28 cellular contexts compared by ENCODE assay signal in the genomic region with DNA sequence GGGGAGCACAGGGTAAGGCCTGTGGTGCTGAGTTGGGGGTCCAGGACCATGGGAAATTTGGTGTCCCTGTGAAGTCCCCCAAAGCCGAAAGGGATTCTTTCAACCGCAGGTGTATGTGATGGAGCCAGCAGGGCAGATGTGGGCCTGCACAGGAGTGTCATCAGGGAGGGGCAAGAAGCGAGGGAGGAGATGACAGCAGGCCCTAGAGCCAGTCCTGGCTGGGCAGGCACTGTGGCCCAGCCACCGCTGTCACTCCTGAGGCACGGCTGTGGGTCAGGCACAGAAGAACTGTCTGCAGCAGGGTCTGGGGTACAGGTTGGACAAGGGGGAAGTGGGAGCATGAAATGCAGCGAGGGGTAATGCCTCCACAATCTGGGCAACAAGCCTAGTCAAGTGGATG. TPM values are rescaled to one million over a fixed set of nuclear protein-coding genes. Genes with fewer than 3 reads are reported as not detected.
DNase-seq lines count a peak whose midpoint lies in the region; ATAC-seq, FAIRE-seq and TF ChIP-seq lines count a peak whose summit lies in the region.
"Had no signal": no experiment of that assay in that cellular context is flagged by ENCODE, and none has a peak within 500 bp of the region (broad histone marks: within the 10 kb centered on the region; RNA-seq: fewer than 3 reads in every experiment).

No MANE protein-coding gene starts in this region.

- H3K23me2 ChIP-seq in H1 (ENCODE audit: low read depth, low read length): no peaks in the 10 kb centered on the region

- H2BK15ac ChIP-seq in H1 (ENCODE audit: low read length): no peak overlapping the region
- H2BK15ac ChIP-seq in neuronal stem cell (ENCODE audit: low read length): peak overlapping the region; percentile 7

- H3K4me3 Mint-ChIP-seq in activated T-cell treated with anti-CD3 and anti-CD28 coated beads, Interleukin-2, amount 50 U/mL, for 72 hours: no peak overlapping the region
- no peak overlapping the region for H3K4me3 Mint-ChIP-seq in T-cell
- H3K4me3 Mint-ChIP-seq: CD4-positive, alpha-beta T cell; H9 had no signal

- peaks cover 13% of the 10 kb centered on the region for H3K4me1 Mint-ChIP-seq in activated T-cell treated with anti-CD3 and anti-CD28 coated beads, Interleukin-2, amount 50 U/mL, for 72 hours (ENCODE audit: low read depth)
- peaks cover 4 to 8% (median 5%) of the 10 kb centered on the region in 3 donors for H3K4me1 Mint-ChIP-seq in T-cell

- H3K23ac ChIP-seq in H1 (ENCODE audit: insufficient read length) (no peak overlapping the region), neuronal stem cell (ENCODE audit: low read depth, low read length, poor library complexity) (no peak overlapping the region)

- H2AK5ac ChIP-seq in H1 (ENCODE audit: low read depth, low read length): no peak overlapping the region
- H2AK5ac ChIP-seq in neuronal stem cell (ENCODE audit: low read depth, low read length): peak overlapping the region; percentile 49

- no peak overlapping the region for H4K5ac ChIP-seq in H1 (ENCODE audit: insufficient read length, low read depth, low read length)

- H3K79me2 ChIP-seq in H1 (ENCODE audit: control insufficient read depth in 1 of 2, insufficient read depth in 2 of 2, low read length in 2 of 2): no peaks in the 10 kb centered on the region

- no peak for TF ChIP-seq RAD21 in H1 (IDR thresholded peaks at IDR 0.05 in 1 of 2, conservative IDR thresholded peaks at IDR 0.05 in 1 of 2; ENCODE audit: low read depth in 2 of 2, low read length in 2 of 2)

- peaks cover 20% of the 10 kb centered on the region for H3K27me3 Mint-ChIP-seq in activated T-cell treated with anti-CD3 and anti-CD28 coated beads, Interleukin-2, amount 50 U/mL, for 72 hours (ENCODE audit: low read depth)
- H3K27me3 Mint-ChIP-seq in T-cell: peaks cover 2 to 9% of the 10 kb centered on the region in 2 donors
- H3K27me3 Mint-ChIP-seq: CD4-positive, alpha-beta T cell had no signal

- H3K9me3 Mint-ChIP-seq in activated T-cell treated with anti-CD3 and anti-CD28 coated beads, Interleukin-2, amount 50 U/mL, for 72 hours: no peaks in the 10 kb centered on the region
- no peaks in the 10 kb centered on the region for H3K9me3 Mint-ChIP-seq in T-cell
- H3K9me3 Mint-ChIP-seq: CD4-positive, alpha-beta T cell; H9 had no signal

- H4K8ac ChIP-seq in H1 (ENCODE audit: extremely low read depth, insufficient read depth, low read length) (no peak overlapping the region), neuronal stem cell (ENCODE audit: low read depth, low read length) (no peak overlapping the region)

- H3K4me1 ChIP-seq in H1 (replicated peaks in 1 of 4; ENCODE audit: control insufficient read depth in 3 of 4, insufficient read depth in 4 of 4, low read length in 3 of 4): peaks cover 0 to 6% (median 1%) of the 10 kb centered on the region in 4 experiments; a peak in 5 of 7 replicates
- H3K4me1 ChIP-seq in neuronal stem cell (ENCODE audit: control insufficient read depth in 2 of 2, insufficient read depth in 1 of 2, low read depth in 1 of 2, low read length in 2 of 2): peaks cover 0 to 4% of the 10 kb centered on the region in 2 donors
- no peaks in the 10 kb centered on the region for H3K4me1 ChIP-seq in testis
- H3K4me1 ChIP-seq: SJSA1 had no signal

- no peak for FAIRE-seq in H1 (lab: Jason Lieb, UNC)
- FAIRE-seq: A204.1, G401.6, GM12878 had no signal

- H3K4me3 ChIP-seq in H1 (ENCODE audit: extremely low read depth in 1 of 4, insufficient read depth in 2 of 4, low read depth in 3 of 4, low read length in 4 of 4) (no peak overlapping the region), neuronal stem cell (ENCODE audit: low read length in 2 of 2) (no peak overlapping the region), testis (no peak overlapping the region)
- H3K4me3 ChIP-seq: BLaER1, GM12878, SJSA1 had no signal

- H3K36me3 ChIP-seq in H1 (ENCODE audit: control insufficient read depth in 2 of 4, insufficient read depth in 4 of 4, low read length in 3 of 4): no peaks in the 10 kb centered on the region
- H3K36me3 ChIP-seq in neuronal stem cell (replicated peaks in 1 of 2; ENCODE audit: control insufficient read depth in 2 of 2, insufficient read depth in 2 of 2, low read length in 2 of 2): no peaks in the 10 kb centered on the region
- H3K36me3 ChIP-seq in testis (ENCODE audit: low read depth, missing control alignments): no peaks in the 10 kb centered on the region
- H3K36me3 ChIP-seq: BLaER1, SJSA1 had no signal

- no peaks in the 10 kb centered on the region for H3K36me3 Mint-ChIP-seq in activated T-cell treated with anti-CD3 and anti-CD28 coated beads, Interleukin-2, amount 50 U/mL, for 72 hours (ENCODE audit: insufficient read depth in 2 of 2)
- no peaks in the 10 kb centered on the region for H3K36me3 Mint-ChIP-seq in T-cell

- H2BK12ac ChIP-seq in H1 (ENCODE audit: low read depth, low read length): no peak overlapping the region
- no peak overlapping the region for H2BK12ac ChIP-seq in neuronal stem cell (ENCODE audit: low read length)

- H3K9ac ChIP-seq in H1 (replicated peaks in 1 of 4; ENCODE audit: extremely low read depth in 1 of 4, low read depth in 3 of 4, low read length in 3 of 4) (no peak overlapping the region), neuronal stem cell (ENCODE audit: low read depth, low read length, poor library complexity) (no peak overlapping the region)
- H3K9ac ChIP-seq: BLaER1 had no signal

- no peaks in the 10 kb centered on the region for H4K20me1 ChIP-seq in H1 (replicated peaks in 1 of 2; ENCODE audit: control insufficient read depth in 1 of 2, insufficient read depth in 2 of 2, low read length in 2 of 2)

- TF ChIP-seq EP300 in H1 (IDR thresholded peaks at IDR 0.05; ENCODE audit: borderline replicate concordance in 1 of 2, low read depth in 2 of 2, low read length in 2 of 2): no peak

- CTCF ChIA-PET in H1 (lab: Charles Lee; ENCODE audit: partially characterized antibody): interaction anchor here (0.9 kb wide), 1 partner anchor 234 kb away, joined by 3 read pairs; no protein-coding TSS in a partner anchor
- CTCF ChIA-PET in T-cell (lab: Charles Lee): no interaction called here

- intact Hi-C loops in testis (cut with DNase I; ENCODE audit: low total_unique reads): no loop called here

- no peak overlapping the region for H3K56ac ChIP-seq in H1 (replicated peaks; ENCODE audit: insufficient read length, low read depth, low read length)

- peak; percentile 9 to 12 for DNase-seq in activated T-cell treated with anti-CD3 and anti-CD28 coated beads, Interleukin-2, amount 50 U/mL, for 48 hours
- DNase-seq in activated T-cell treated with anti-CD3 and anti-CD28 coated beads, Interleukin-2, amount 50 U/mL, for 72 hours: no peak
- DNase-seq in H1 (ENCODE audit: low read depth in 1 of 2, low spot score in 2 of 2) (no peak), neuronal stem cell (ENCODE audit: low spot score) (no peak), testis (peak; percentile 1), T-cell (no peak), erythroblast (lab: John Stamatoyannopoulos, UW) (no peak), epidermal melanocyte (ENCODE audit: insufficient read length, low spot score) (no peak)
- DNase-seq: CD4-positive, alpha-beta T cell; H9; Karpas-422; NCI-H1092 treated with DMSO at 0.1 percent for 48 hours; NCI-H1436; NCI-H187; NCI-H2081 treated with DMSO at 0.1 percent for 48 hours; NCI-H2171; NCI-H226; NCI-H510A; NCI-H69; Right ventricle myocardium superior; RPMI8226 had no signal

- H2AFZ ChIP-seq in H1 (ENCODE audit: low read length) (no peak overlapping the region), neuronal stem cell (ENCODE audit: low read length) (no peak overlapping the region)

- H3K4me2 ChIP-seq in H1 (ENCODE audit: insufficient read depth in 1 of 2, low read depth in 2 of 2, low read length in 2 of 2) (no peak overlapping the region), neuronal stem cell (ENCODE audit: insufficient read depth, low read length, poor library complexity, severe bottlenecking) (no peak overlapping the region)
- H3K4me2 ChIP-seq: BLaER1 had no signal

- TF ChIP-seq POLR2A in H1 (IDR thresholded peaks at IDR 0.05; ENCODE audit: control extremely low read depth in 1 of 2, low read depth in 2 of 2, low read length in 2 of 2) (no peak), testis (IDR thresholded peaks at IDR 0.05) (no peak), erythroblast (IDR thresholded peaks at IDR 0.05; ENCODE audit: low read length) (no peak)

- H2BK120ac ChIP-seq in H1 (replicated peaks; ENCODE audit: low read depth, low read length) (no peak overlapping the region), neuronal stem cell (ENCODE audit: low read depth, low read length) (no peak overlapping the region)

- H3K18ac ChIP-seq in H1 (ENCODE audit: extremely low read depth, low read length): no peak overlapping the region
- H3K18ac ChIP-seq in neuronal stem cell (ENCODE audit: low read length): peak overlapping the region; percentile 75

- no peaks in the 10 kb centered on the region for H3K27me3 ChIP-seq in H1 (replicated peaks in 1 of 4; ENCODE audit: control insufficient read depth in 3 of 4, extremely low read depth in 1 of 4, insufficient read depth in 3 of 4, low read length in 3 of 4)
- H3K27me3 ChIP-seq in neuronal stem cell (ENCODE audit: control insufficient read depth in 3 of 3, insufficient read depth in 3 of 3, low read depth in 1 of 3, low read length in 3 of 3): peaks cover 0 to 22% (median 0%) of the 10 kb centered on the region in 3 experiments
- no peaks in the 10 kb centered on the region for H3K27me3 ChIP-seq in testis

- no peak overlapping the region for H2BK5ac ChIP-seq in H1 (ENCODE audit: low read depth, low read length)
- H2BK5ac ChIP-seq in neuronal stem cell (ENCODE audit: low read length): no peak overlapping the region

- no peak overlapping the region for H3K27ac ChIP-seq in H1 (ENCODE audit: low read depth, low read length)
- H3K27ac ChIP-seq in neuronal stem cell (replicated peaks; ENCODE audit: low read length): no peak overlapping the region
- no peak overlapping the region for H3K27ac ChIP-seq in testis
- H3K27ac ChIP-seq: BLaER1, SJSA1 had no signal

- H2BK20ac ChIP-seq in H1 (ENCODE audit: low read length): 0 out of 2 replicates have a peak overlapping the region, but pooled peaks have one; percentile 77

- no peak overlapping the region for H4K91ac ChIP-seq in H1 (replicated peaks; ENCODE audit: insufficient read length, low read length)
- no peak overlapping the region for H4K91ac ChIP-seq in neuronal stem cell (ENCODE audit: low read depth, low read length, poor library complexity)

- TF ChIP-seq CTCF in H1 (IDR thresholded peaks at IDR 0.05; ENCODE audit: control extremely low read depth in 1 of 3, insufficient read depth in 1 of 3, low read depth in 1 of 3, low read length in 3 of 3) (no peak), testis (IDR thresholded peaks at IDR 0.05) (no peak)

- 93% methylated on average over 6 of the region's 6 CpGs; no CpG with 5 or more reads in 1 of the 2 experiments for WGBS in H1 (ENCODE audit: extremely low coverage in 1 of 2, insufficient coverage in 1 of 2, insufficient read length in 1 of 2, insufficient replicate concordance in 2 of 2, low coverage in 1 of 2, low lambda C conversion rate in 2 of 2, missing lambda C conversion rate in 1 of 2), 2 experiments
- no CpG with 5 or more reads among the region's 6 CpGs for WGBS in neuronal stem cell (ENCODE audit: extremely low coverage in 2 of 2, insufficient read length in 2 of 2, insufficient replicate concordance in 1 of 2), 2 donors
- 87 to 97% methylated on average over 4 to 6 of the region's 6 CpGs for WGBS in testis, 2 donors

- H3K79me1 ChIP-seq in H1 (ENCODE audit: low read depth, low read length) (no peaks in the 10 kb centered on the region), neuronal stem cell (ENCODE audit: low read depth, low read length) (no peaks in the 10 kb centered on the region)

- no peak overlapping the region for H3K14ac ChIP-seq in H1 (ENCODE audit: insufficient read length)
- H3K14ac ChIP-seq in neuronal stem cell (ENCODE audit: low read length): no peak overlapping the region

- no peak overlapping the region for H3K4ac ChIP-seq in H1 (replicated peaks; ENCODE audit: insufficient read length, low read depth, low read length)
- no peak overlapping the region for H3K4ac ChIP-seq in neuronal stem cell (ENCODE audit: low read length)

- ATAC-seq in activated T-cell treated with anti-CD3 and anti-CD28 coated beads, Interleukin-2, amount 50 U/mL, for 72 hours (replicated peaks in 1 of 2): no peak
- ATAC-seq in T-cell (replicated peaks in 1 of 4): no peak
- ATAC-seq: GM12878 had no signal

- no peak overlapping the region for H3K27ac Mint-ChIP-seq in activated T-cell treated with anti-CD3 and anti-CD28 coated beads, Interleukin-2, amount 50 U/mL, for 72 hours
- no peak overlapping the region for H3K27ac Mint-ChIP-seq in T-cell
- H3K27ac Mint-ChIP-seq: CD4-positive, alpha-beta T cell had no signal

- H3K9me3 ChIP-seq in H1 (ENCODE audit: insufficient read depth in 2 of 2, low read depth in 1 of 2, low read length in 1 of 2) (no peaks in the 10 kb centered on the region), neuronal stem cell (replicated peaks in 1 of 2; ENCODE audit: control insufficient read depth in 2 of 2, insufficient read depth in 1 of 2, low read depth in 1 of 2, low read length in 2 of 2) (peaks cover 0 to 2% of the 10 kb centered on the region in 2 donors), testis (no peaks in the 10 kb centered on the region)
- H3K9me3 ChIP-seq: BLaER1, SJSA1 had no signal

- POLR2A ChIA-PET in H1 (lab: Charles Lee; ENCODE audit: partially characterized antibody): interaction anchor here (1.5 kb wide), 1 partner anchor 18 kb away, joined by 3 read pairs; no protein-coding TSS in a partner anchor
- POLR2A ChIA-PET in T-cell (lab: Charles Lee): no interaction called here

RNA-seq across cellular contexts. Expression of a gene that starts 4.8 kb away (rescaled TPM):
- under 1 TPM; 0.46 to 0.81 TPM for total RNA-seq in activated T-cell treated with anti-CD3 and anti-CD28 coated beads, Interleukin-2, amount 50 U/mL, for 72 hours
- total RNA-seq in H1 (2021; fragmentation: NEBNext Ultra II Directional; extraction: Animal tissue kit (Norgen Biotek cat#: 25700)): not detected in 2 replicates
- polyA plus RNA-seq in H1 (2011; rRNA removed) (not detected in 2 replicates), testis (ENCODE audit: insufficient read depth, low read depth, low replicate concordance) (10.9 TPM)
- 0.04 TPM for polyA plus RNA-seq in H1 (2011; cell fraction: cytosol; rRNA removed)
- 0.10 TPM for polyA plus RNA-seq in H1 (2011; cell fraction: nucleus; rRNA removed)
- polyA plus RNA-seq in H1 (2012, experiment 1 of 2): not detected in 4 replicates
- polyA plus RNA-seq in H1 (2012, experiment 2 of 2): not detected
- not detected for polyA plus RNA-seq in H1 (2013, experiment 1 of 2)
- polyA plus RNA-seq in H1 (2013, experiment 2 of 2): not detected
- 0.24 TPM in 1 of 2 replicates, not detected in the other for polyA minus RNA-seq in H1 (2011; rRNA and poly(A)+ RNA removed)
- not detected for polyA minus RNA-seq in H1 (2011; cell fraction: cytosol; rRNA and poly(A)+ RNA removed)
- polyA minus RNA-seq in H1 (2011; cell fraction: nucleus; rRNA and poly(A)+ RNA removed): not detected
- not detected for polyA plus RNA-seq in neuronal stem cell (2013, experiment 1 of 2)
- polyA plus RNA-seq in neuronal stem cell (2013, experiment 2 of 2): 0.01 TPM
- total RNA-seq in testis (1 to 10 TPM; 6.3 to 6.4 TPM), T-cell (under 1 TPM; 0.16 to 0.85 (median 0.44) TPM)
- total RNA-seq: H9, HT-29, SJSA1 had no signal
- polyA plus RNA-seq: AG04450 had no signal

Comparison
In these comparisons a context has a peak if more than half of its experiments do, and no peak if none do; other contexts are left out.
1. DNase-seq: peak in activated T-cell treated with anti-CD3 and anti-CD28 coated beads, Interleukin-2, amount 50 U/mL, for 48 hours (2 of 2) and testis (single experiment); none in activated T-cell treated with anti-CD3 and anti-CD28 coated beads, Interleukin-2, amount 50 U/mL, for 72 hours (0 of 2), H1 (0 of 2), neuronal stem cell (single experiment), T-cell (0 of 34), erythroblast (0 of 2) and epidermal melanocyte (single experiment).